ENCODE assay signal across 1 cellular context in the genomic region with DNA sequence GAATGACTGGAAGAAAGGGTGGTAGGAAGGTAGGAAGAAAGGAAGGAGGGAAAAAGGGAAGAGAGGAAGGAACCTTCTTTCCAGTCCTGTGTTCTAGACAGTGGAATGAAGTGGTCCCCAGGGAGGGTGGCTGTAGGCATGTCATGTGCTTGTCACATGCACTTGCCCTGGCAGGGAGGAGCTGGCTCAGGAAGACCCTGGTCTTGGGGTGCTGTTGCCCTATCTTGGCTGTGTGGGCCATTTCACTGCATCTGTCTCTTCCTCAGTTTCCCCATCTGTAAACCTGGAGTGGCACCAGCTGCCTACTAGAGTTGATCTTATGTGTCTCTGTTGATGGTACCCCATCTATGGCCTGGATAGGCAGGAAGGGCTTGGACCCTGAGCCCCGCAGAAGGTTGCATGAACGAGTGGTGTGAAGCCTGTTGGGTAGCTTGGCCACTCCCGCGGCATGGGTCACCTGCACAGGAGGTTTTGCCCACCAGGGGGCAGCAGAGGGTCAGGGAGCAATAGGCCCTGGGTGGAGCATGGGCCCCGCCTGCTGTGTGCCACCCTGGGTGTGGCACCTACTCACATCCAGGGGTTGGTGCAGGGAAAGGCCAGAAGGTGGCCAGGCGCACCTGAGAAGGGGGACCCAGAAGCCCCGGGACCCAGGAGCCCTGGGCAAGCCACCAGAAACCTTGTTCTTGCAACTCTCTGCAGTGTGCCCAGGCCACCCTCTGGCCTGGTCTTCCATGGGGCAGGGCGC.
TF ChIP-seq lines count a peak whose summit lies in the region.

No MANE protein-coding gene starts in this region.

TF ChIP-seq in HEK293, 187 proteins besides CTCF, POLR2A, EP300 and RAD21 (continued from another document):
- TF ChIP-seq PRDM1 (tag by site-specific recombination; IDR thresholded peaks at IDR 0.05) = peak; percentile 35; the same call in 1 of the 2 replicates
- no peak for TF ChIP-seq MYNN (tag by site-specific recombination; IDR thresholded peaks at IDR 0.05; ENCODE audit: borderline replicate concordance)
- TF ChIP-seq ZNF114 (tag by site-specific recombination; IDR thresholded peaks at IDR 0.05) = no peak
- peak; percentile 89 for TF ChIP-seq ZNF366 (tag by site-specific recombination; conservative IDR thresholded peaks at IDR 0.05)
- TF ChIP-seq KLF16 (tag by site-specific recombination; IDR thresholded peaks at IDR 0.05) = 0 out of 2 replicates have a peak, but pooled peaks have one; percentile 17
- TF ChIP-seq ZNF335 (tag by site-specific recombination; conservative IDR thresholded peaks at IDR 0.05) = no peak
- TF ChIP-seq ZNF221 (tag by site-specific recombination; IDR thresholded peaks at IDR 0.05; ENCODE audit: borderline replicate concordance) = no peak
- TF ChIP-seq ZNF704 (tag by site-specific recombination; IDR thresholded peaks at IDR 0.05) = no peak
- TF ChIP-seq ZNF354C (tag by site-specific recombination; IDR thresholded peaks at IDR 0.05; ENCODE audit: borderline replicate concordance, low read depth) = no peak
- TF ChIP-seq MZF1 (tag by site-specific recombination; IDR thresholded peaks at IDR 0.05; ENCODE audit: borderline replicate concordance) = no peak
- no peak for TF ChIP-seq YY1 (tag by site-specific recombination; IDR thresholded peaks at IDR 0.05)
